ENCODE assay signal across 37 cellular contexts in genomic region chrX:49300703-49301102, GRCh38. TPM values are rescaled to one million over a fixed set of nuclear protein-coding genes. Genes with fewer than 3 reads are reported as not detected.
"Had no signal": no experiment of that assay in that cellular context is flagged by ENCODE, and none has a peak within 500 bp of the region (broad histone marks: within the 10 kb centered on the region; RNA-seq: fewer than 3 reads in every experiment).

No MANE protein-coding gene starts in this region.

- H3K27me3 Mint-ChIP-seq: activated CD4-positive, alpha-beta memory T cell treated with anti-CD3 and anti-CD28 coated beads for 36 hours; activated CD8-positive, alpha-beta T cell treated with anti-CD3 and anti-CD28 coated beads for 36 hours; activated naive CD4-positive, alpha-beta T cell treated with anti-CD3 and anti-CD28 coated beads, Interleukin-2, amount 50 U/mL, for 24 hours; activated naive CD8-positive, alpha-beta T cell treated with anti-CD3 and anti-CD28 coated beads, Interleukin-2, amount 10 ng/mL, durations not matched to agents 7 days and 5 days had no signal

- DNase-seq: activated B cell treated with CpG ODN at 0.5 μM for 24 hours; activated CD4-positive, alpha-beta memory T cell treated with anti-CD3 and anti-CD28 coated beads for 36 hours; activated CD4-positive, alpha-beta T cell treated with anti-CD3 and anti-CD28 coated beads for 4 hours; activated CD4-positive, alpha-beta T cell treated with anti-CD3 and anti-CD28 coated beads, Interleukin-2, amount 10 ng/mL, durations not matched to agents 24 days and 14 days; activated CD4-positive, alpha-beta T cell treated with anti-CD3 and anti-CD28 coated beads, Interleukin-2, amount 50 U/mL, for 1 hour; activated CD4-positive, alpha-beta T cell treated with anti-CD3 and anti-CD28 coated beads, Interleukin-2, amount 50 U/mL, for 4 hours; activated CD8-positive, alpha-beta memory T cell treated with anti-CD3 and anti-CD28 coated beads, Interleukin-2, amount 50 U/mL, for 4 hours; activated CD8-positive, alpha-beta T cell treated with anti-CD3 and anti-CD28 coated beads for 36 hours; activated effector memory CD4-positive, alpha-beta T cell treated with Interleukin-2 at 50 U/mL for 16 hours; activated gamma-delta T cell; activated naive CD4-positive, alpha-beta T cell treated with anti-CD3 and anti-CD28 coated beads, Interleukin-2, amount 10 ng/mL, durations not matched to agents 7 days and 5 days; activated naive CD4-positive, alpha-beta T cell treated with Interleukin-2 at 50 U/mL for 16 hours; activated naive CD8-positive, alpha-beta T cell treated with anti-CD3 and anti-CD28 coated beads, Interleukin-2, amount 10 ng/mL, durations not matched to agents 7 days and 5 days; activated T-cell treated with anti-CD3 and anti-CD28 coated beads for 4 hours; activated T-cell treated with anti-CD3 and anti-CD28 coated beads, Interleukin-2, amount 50 U/mL, for 1 hour; activated T-cell treated with anti-CD3 and anti-CD28 coated beads, Interleukin-2, amount 50 U/mL, for 4 hours; activated T-cell treated with anti-CD3 and anti-CD28 coated beads, Interleukin-2, amount 50 U/mL, for 72 hours; adrenal gland; amniotic stem cell; aorta; body of pancreas; brain microvascular endothelial cell; central memory CD4-positive, alpha-beta T cell; T-helper 1 cell; T-helper 2 cell; T-helper 9 cell had no signal

- H3K9me3 ChIP-seq: adrenal gland, body of pancreas, breast epithelium had no signal

- H3K9me3 Mint-ChIP-seq: activated B cell treated with CpG ODN at 0.5 μM for 24 hours; activated CD4-positive, alpha-beta memory T cell treated with anti-CD3 and anti-CD28 coated beads for 36 hours; activated CD4-positive, alpha-beta T cell treated with anti-CD3 and anti-CD28 coated beads, Interleukin-2, amount 10 ng/mL, durations not matched to agents 24 days and 14 days; activated CD8-positive, alpha-beta T cell treated with anti-CD3 and anti-CD28 coated beads for 36 hours; activated naive CD4-positive, alpha-beta T cell treated with anti-CD3 and anti-CD28 coated beads, Interleukin-2, amount 10 ng/mL, durations not matched to agents 7 days and 5 days; activated naive CD4-positive, alpha-beta T cell treated with anti-CD3 and anti-CD28 coated beads, Interleukin-2, amount 50 U/mL, for 24 hours; activated naive CD8-positive, alpha-beta T cell treated with anti-CD3 and anti-CD28 coated beads, Interleukin-2, amount 10 ng/mL, durations not matched to agents 7 days and 5 days; activated T-cell treated with anti-CD3 and anti-CD28 coated beads, Interleukin-2, amount 50 U/mL, for 4 hours; activated T-cell treated with anti-CD3 and anti-CD28 coated beads, Interleukin-2, amount 50 U/mL, for 72 hours; activated T-helper 1 cell treated with anti-CD3 and anti-CD28 coated beads, Interleukin-12 subunit alpha, Interleukin-12 subunit beta, Interleukin-2, Interleukin-4 antibody, amounts not matched to agents 30 ng/mL and 10 ng/mL and 1 ng/mL, durations not matched to agents 14 hours and 24 hours and 36 hours; activated T-helper 2 cell treated with anti-CD3 and anti-CD28 coated beads, Interferon-gamma antibody, Interleukin-2, Interleukin-4, amounts not matched to agents 10 μg/mL and 5 μg/mL and 100 μg/mL, durations not matched to agents 14 hours and 24 hours and 36 hours; T-helper 1 cell treated with Interleukin-12 subunit alpha and Interleukin-12 subunit beta and Interleukin-4 antibody, amounts not matched to agents 30 μg/mL and 1 μg/mL, for 36 hours; T-helper 2 cell treated with Interferon-gamma antibody and Interleukin-4, amounts not matched to agents 5 μg/mL and 100 μg/mL, for 36 hours had no signal

- H3K27ac ChIP-seq: adrenal gland, body of pancreas, brain microvascular endothelial cell, breast epithelium, VCaP had no signal

- H3K4me1 Mint-ChIP-seq: activated B cell treated with CpG ODN at 0.5 μM for 24 hours; activated CD4-positive, alpha-beta T cell treated with anti-CD3 and anti-CD28 coated beads, Interleukin-2, amount 10 ng/mL, durations not matched to agents 24 days and 14 days; activated naive CD4-positive, alpha-beta T cell treated with anti-CD3 and anti-CD28 coated beads, Interleukin-2, amount 10 ng/mL, durations not matched to agents 7 days and 5 days had no signal

- H3K36me3 ChIP-seq: adrenal gland, brain microvascular endothelial cell, breast epithelium had no signal

- H3K27me3 ChIP-seq: body of pancreas, brain microvascular endothelial cell had no signal

- H3K36me3 Mint-ChIP-seq: activated CD4-positive, alpha-beta memory T cell treated with anti-CD3 and anti-CD28 coated beads for 36 hours; activated naive CD4-positive, alpha-beta T cell treated with anti-CD3 and anti-CD28 coated beads, Interleukin-2, amount 10 ng/mL, durations not matched to agents 7 days and 5 days; activated naive CD4-positive, alpha-beta T cell treated with anti-CD3 and anti-CD28 coated beads, Interleukin-2, amount 50 U/mL, for 24 hours; activated naive CD8-positive, alpha-beta T cell treated with anti-CD3 and anti-CD28 coated beads, Interleukin-2, amount 10 ng/mL, durations not matched to agents 7 days and 5 days had no signal

- H3K27ac Mint-ChIP-seq: activated B cell treated with CpG ODN at 0.5 μM for 24 hours; activated CD4-positive, alpha-beta memory T cell treated with anti-CD3 and anti-CD28 coated beads for 36 hours; activated CD4-positive, alpha-beta T cell treated with anti-CD3 and anti-CD28 coated beads, Interleukin-2, amount 10 ng/mL, durations not matched to agents 24 days and 14 days; activated CD8-positive, alpha-beta T cell treated with anti-CD3 and anti-CD28 coated beads for 36 hours; activated naive CD4-positive, alpha-beta T cell treated with anti-CD3 and anti-CD28 coated beads, Interleukin-2, amount 10 ng/mL, durations not matched to agents 7 days and 5 days; activated naive CD4-positive, alpha-beta T cell treated with anti-CD3 and anti-CD28 coated beads, Interleukin-2, amount 50 U/mL, for 24 hours; activated naive CD8-positive, alpha-beta T cell treated with anti-CD3 and anti-CD28 coated beads, Interleukin-2, amount 10 ng/mL, durations not matched to agents 7 days and 5 days; activated T-cell treated with anti-CD3 and anti-CD28 coated beads, Interleukin-2, amount 50 U/mL, for 72 hours; activated T-helper 1 cell treated with anti-CD3 and anti-CD28 coated beads, Interleukin-12 subunit alpha, Interleukin-12 subunit beta, Interleukin-2, Interleukin-4 antibody, amounts not matched to agents 30 ng/mL and 10 ng/mL and 1 ng/mL, durations not matched to agents 14 hours and 24 hours and 36 hours; activated T-helper 2 cell treated with anti-CD3 and anti-CD28 coated beads, Interferon-gamma antibody, Interleukin-2, Interleukin-4, amounts not matched to agents 10 μg/mL and 5 μg/mL and 100 μg/mL, durations not matched to agents 14 hours and 24 hours and 36 hours; T-helper 1 cell treated with Interleukin-12 subunit alpha and Interleukin-12 subunit beta and Interleukin-4 antibody, amounts not matched to agents 30 μg/mL and 1 μg/mL, for 36 hours; T-helper 2 cell treated with Interferon-gamma antibody and Interleukin-4, amounts not matched to agents 5 μg/mL and 100 μg/mL, for 36 hours had no signal

- H3K4me3 ChIP-seq: adrenal gland, body of pancreas, breast epithelium had no signal

- ATAC-seq: activated CD8-positive, alpha-beta T cell treated with anti-CD3 and anti-CD28 coated beads for 36 hours; activated T-cell treated with anti-CD3 and anti-CD28 coated beads, Interleukin-2, amount 50 U/mL, for 4 hours; activated T-cell treated with anti-CD3 and anti-CD28 coated beads, Interleukin-2, amount 50 U/mL, for 72 hours; body of pancreas had no signal

- H3K4me3 Mint-ChIP-seq: activated B cell treated with CpG ODN at 0.5 μM for 24 hours; activated CD4-positive, alpha-beta memory T cell treated with anti-CD3 and anti-CD28 coated beads for 36 hours; activated CD4-positive, alpha-beta T cell treated with anti-CD3 and anti-CD28 coated beads, Interleukin-2, amount 10 ng/mL, durations not matched to agents 24 days and 14 days; activated CD8-positive, alpha-beta T cell treated with anti-CD3 and anti-CD28 coated beads for 36 hours; activated naive CD4-positive, alpha-beta T cell treated with anti-CD3 and anti-CD28 coated beads, Interleukin-2, amount 10 ng/mL, durations not matched to agents 7 days and 5 days; activated naive CD4-positive, alpha-beta T cell treated with anti-CD3 and anti-CD28 coated beads, Interleukin-2, amount 50 U/mL, for 24 hours; activated naive CD8-positive, alpha-beta T cell treated with anti-CD3 and anti-CD28 coated beads, Interleukin-2, amount 10 ng/mL, durations not matched to agents 7 days and 5 days; activated T-cell treated with anti-CD3 and anti-CD28 coated beads, Interleukin-2, amount 50 U/mL, for 4 hours; activated T-cell treated with anti-CD3 and anti-CD28 coated beads, Interleukin-2, amount 50 U/mL, for 72 hours; activated T-helper 1 cell treated with anti-CD3 and anti-CD28 coated beads, Interleukin-12 subunit alpha, Interleukin-12 subunit beta, Interleukin-2, Interleukin-4 antibody, amounts not matched to agents 30 ng/mL and 10 ng/mL and 1 ng/mL, durations not matched to agents 14 hours and 24 hours and 36 hours; T-helper 1 cell treated with Interleukin-12 subunit alpha and Interleukin-12 subunit beta and Interleukin-4 antibody, amounts not matched to agents 30 μg/mL and 1 μg/mL, for 36 hours; T-helper 2 cell treated with Interferon-gamma antibody and Interleukin-4, amounts not matched to agents 5 μg/mL and 100 μg/mL, for 36 hours had no signal

- H3K4me1 ChIP-seq: adrenal gland, body of pancreas, breast epithelium had no signal

RNA-seq across cellular contexts. Expression of gene GAGE10, which starts 2.7 kb away (rescaled TPM):
- total RNA-seq: activated B cell treated with CpG ODN at 0.5 μM for 24 hours; activated CD4-positive, alpha-beta memory T cell treated with anti-CD3 and anti-CD28 coated beads for 36 hours; activated CD4-positive, alpha-beta T cell treated with anti-CD3 and anti-CD28 coated beads, Interleukin-2, amount 10 ng/mL, durations not matched to agents 24 days and 14 days; activated CD8-positive, alpha-beta memory T cell treated with anti-CD3 and anti-CD28 coated beads for 36 hours; activated CD8-positive, alpha-beta T cell treated with anti-CD3 and anti-CD28 coated beads for 36 hours; activated naive CD8-positive, alpha-beta T cell treated with anti-CD3 and anti-CD28 coated beads, Interleukin-2, amount 10 ng/mL, durations not matched to agents 7 days and 5 days; activated T-cell treated with anti-CD3 and anti-CD28 coated beads, Interleukin-2, amount 50 U/mL, for 4 hours; activated T-cell treated with anti-CD3 and anti-CD28 coated beads, Interleukin-2, amount 50 U/mL, for 72 hours; activated T-helper 1 cell treated with anti-CD3 and anti-CD28 coated beads, Interleukin-12 subunit alpha, Interleukin-12 subunit beta, Interleukin-2, Interleukin-4 antibody, amounts not matched to agents 30 ng/mL and 10 ng/mL and 1 ng/mL, durations not matched to agents 14 hours and 24 hours and 36 hours; activated T-helper 2 cell treated with anti-CD3 and anti-CD28 coated beads, Interferon-gamma antibody, Interleukin-2, Interleukin-4, amounts not matched to agents 10 μg/mL and 5 μg/mL and 100 μg/mL, durations not matched to agents 14 hours and 24 hours and 36 hours; adrenal gland; aorta; astrocyte; body of pancreas; breast epithelium; cardiac septum; cerebellum had no signal

RNA-seq across cellular contexts. Expression of gene GAGE12J, which starts 21.1 kb away (rescaled TPM):
- total RNA-seq: activated B cell treated with CpG ODN at 0.5 μM for 24 hours; activated CD4-positive, alpha-beta memory T cell treated with anti-CD3 and anti-CD28 coated beads for 36 hours; activated CD4-positive, alpha-beta T cell treated with anti-CD3 and anti-CD28 coated beads, Interleukin-2, amount 10 ng/mL, durations not matched to agents 24 days and 14 days; activated CD8-positive, alpha-beta memory T cell treated with anti-CD3 and anti-CD28 coated beads for 36 hours; activated CD8-positive, alpha-beta T cell treated with anti-CD3 and anti-CD28 coated beads for 36 hours; activated naive CD8-positive, alpha-beta T cell treated with anti-CD3 and anti-CD28 coated beads, Interleukin-2, amount 10 ng/mL, durations not matched to agents 7 days and 5 days; activated T-cell treated with anti-CD3 and anti-CD28 coated beads, Interleukin-2, amount 50 U/mL, for 4 hours; activated T-cell treated with anti-CD3 and anti-CD28 coated beads, Interleukin-2, amount 50 U/mL, for 72 hours; activated T-helper 1 cell treated with anti-CD3 and anti-CD28 coated beads, Interleukin-12 subunit alpha, Interleukin-12 subunit beta, Interleukin-2, Interleukin-4 antibody, amounts not matched to agents 30 ng/mL and 10 ng/mL and 1 ng/mL, durations not matched to agents 14 hours and 24 hours and 36 hours; activated T-helper 2 cell treated with anti-CD3 and anti-CD28 coated beads, Interferon-gamma antibody, Interleukin-2, Interleukin-4, amounts not matched to agents 10 μg/mL and 5 μg/mL and 100 μg/mL, durations not matched to agents 14 hours and 24 hours and 36 hours; adrenal gland; aorta; astrocyte; body of pancreas; breast epithelium; cardiac septum; cerebellum had no signal

RNA-seq across cellular contexts. Expression of gene GAGE13, which starts 30.7 kb away (rescaled TPM):
- total RNA-seq: activated B cell treated with CpG ODN at 0.5 μM for 24 hours; activated CD4-positive, alpha-beta memory T cell treated with anti-CD3 and anti-CD28 coated beads for 36 hours; activated CD4-positive, alpha-beta T cell treated with anti-CD3 and anti-CD28 coated beads, Interleukin-2, amount 10 ng/mL, durations not matched to agents 24 days and 14 days; activated CD8-positive, alpha-beta memory T cell treated with anti-CD3 and anti-CD28 coated beads for 36 hours; activated CD8-positive, alpha-beta T cell treated with anti-CD3 and anti-CD28 coated beads for 36 hours; activated naive CD8-positive, alpha-beta T cell treated with anti-CD3 and anti-CD28 coated beads, Interleukin-2, amount 10 ng/mL, durations not matched to agents 7 days and 5 days; activated T-cell treated with anti-CD3 and anti-CD28 coated beads, Interleukin-2, amount 50 U/mL, for 4 hours; activated T-cell treated with anti-CD3 and anti-CD28 coated beads, Interleukin-2, amount 50 U/mL, for 72 hours; activated T-helper 1 cell treated with anti-CD3 and anti-CD28 coated beads, Interleukin-12 subunit alpha, Interleukin-12 subunit beta, Interleukin-2, Interleukin-4 antibody, amounts not matched to agents 30 ng/mL and 10 ng/mL and 1 ng/mL, durations not matched to agents 14 hours and 24 hours and 36 hours; activated T-helper 2 cell treated with anti-CD3 and anti-CD28 coated beads, Interferon-gamma antibody, Interleukin-2, Interleukin-4, amounts not matched to agents 10 μg/mL and 5 μg/mL and 100 μg/mL, durations not matched to agents 14 hours and 24 hours and 36 hours; adrenal gland; aorta; astrocyte; body of pancreas; breast epithelium; cardiac septum; cerebellum had no signal

RNA-seq across cellular contexts. Expression of gene FOXP3, which starts 36.2 kb away (rescaled TPM):
- total RNA-seq: body of pancreas, cerebellum had no signal
